In the genomic region with DNA sequence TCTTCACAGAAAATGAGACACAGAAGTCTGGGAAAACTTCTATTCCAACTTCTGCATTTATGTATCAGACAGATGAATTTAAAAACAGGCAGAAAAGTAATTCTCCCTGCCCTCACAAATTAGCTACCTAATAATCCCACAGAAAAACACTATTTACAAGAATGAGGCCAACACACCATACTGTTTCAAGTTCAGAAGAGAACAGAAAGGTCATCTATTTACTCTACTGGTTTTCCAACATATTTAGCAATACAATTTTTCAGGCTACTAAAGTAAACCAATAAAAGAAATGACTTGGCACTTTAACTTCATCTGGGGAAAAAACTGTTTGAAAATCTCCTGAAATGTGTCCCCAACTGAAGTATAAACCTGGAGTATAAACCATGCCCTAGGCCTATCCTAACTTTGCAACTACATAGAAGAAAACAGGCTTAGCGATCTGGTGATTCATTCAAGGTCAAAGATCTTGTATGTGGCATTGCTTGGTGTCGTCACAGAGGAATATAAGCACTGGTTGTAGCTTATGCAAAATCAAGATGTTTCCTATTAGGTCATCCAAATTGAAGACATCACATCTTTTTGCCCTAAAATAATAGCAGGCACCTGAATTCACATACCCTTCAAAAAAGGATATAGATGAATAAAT, we compare ENCODE assay signal across 14 cellular contexts. TPM values are rescaled to one million over a fixed set of nuclear protein-coding genes. Genes with fewer than 3 reads are reported as not detected.
A peak's percentile ranks its signal among the peaks of the same experiment; 100 is the strongest.
DNase-seq lines count a peak whose midpoint lies in the region; ATAC-seq and TF ChIP-seq lines count a peak whose summit lies in the region.
"Had no signal": no experiment of that assay in that cellular context is flagged by ENCODE, and none has a peak within 500 bp of the region (broad histone marks: within the 10 kb centered on the region; RNA-seq: fewer than 3 reads in every experiment).

No MANE protein-coding gene starts in this region.

- H3K14ac ChIP-seq in IMR-90 (replicated peaks; ENCODE audit: low read depth, low read length) = no peak overlapping the region

- peaks cover 0 to 14% of the 10 kb centered on the region in 2 experiments; a peak in 3 of 4 replicates for H3K79me1 ChIP-seq in IMR-90 (ENCODE audit: low read depth in 1 of 2, low read length in 2 of 2)

- peaks cover 13% of the 10 kb centered on the region for H3K9me3 Mint-ChIP-seq in CD8-positive, alpha-beta T cell

- ATAC-seq in CD8-positive, alpha-beta T cell = no peak
- ATAC-seq in IMR-90 (ENCODE audit: low read depth) (peak; percentile 100), GM18907 (IDR thresholded peaks at IDR 0.05; ENCODE audit: unreplicated experiment) (no peak)
- ATAC-seq: activated CD4-positive, alpha-beta T cell treated with anti-CD3 and anti-CD28 coated beads for 36 hours; T-cell had no signal

- no peak for TF ChIP-seq RAD21 in IMR-90 (IDR thresholded peaks at IDR 0.05; ENCODE audit: low read length)

- no peaks in the 10 kb centered on the region for H3K9me1 ChIP-seq in IMR-90 (ENCODE audit: insufficient read depth, low read length)

- H3K56ac ChIP-seq in IMR-90 (ENCODE audit: extremely low read depth, insufficient read depth, low read length) = no peak overlapping the region

- no peak overlapping the region for H3K4me3 Mint-ChIP-seq in CD8-positive, alpha-beta T cell
- H3K4me3 Mint-ChIP-seq: activated CD4-positive, alpha-beta T cell treated with anti-CD3 and anti-CD28 coated beads for 36 hours; CD4-positive, CD25-positive, alpha-beta regulatory T cell; central memory CD8-positive, alpha-beta T cell; T-cell had no signal

- H3K9me3 ChIP-seq in CD8-positive, alpha-beta T cell (ENCODE audit: low read length) = no peaks in the 10 kb centered on the region
- peaks cover 5% of the 10 kb centered on the region for H3K9me3 ChIP-seq in IMR-90 (ENCODE audit: control insufficient read depth, insufficient read depth, low read length)

- intact Hi-C loops in CD8-positive, alpha-beta T cell (cut with DNase I, micrococcal nuclease) = no loop called here
- intact Hi-C loops in IMR-90 (cut with micrococcal nuclease) = loop anchor here (1.0 to 5.0 kb wide), 2 partner anchors 71 to 137 kb away; no protein-coding TSS in a partner anchor

- no peaks in the 10 kb centered on the region for H3K4me1 ChIP-seq in CD8-positive, alpha-beta T cell (ENCODE audit: insufficient read depth, low read length)
- peaks cover 3% of the 10 kb centered on the region for H3K4me1 ChIP-seq in IMR-90 (ENCODE audit: control insufficient read depth, insufficient read depth, low read length)
- H3K4me1 ChIP-seq: esophagus muscularis mucosa had no signal

- CTCF ChIA-PET in CD8-positive, alpha-beta T cell (lab: Charles Lee) = no interaction called here
- CTCF ChIA-PET in IMR-90 (lab: Yijun Ruan, JAX) = no interaction called here

- H3K27ac Mint-ChIP-seq in CD8-positive, alpha-beta T cell = peak overlapping the region; percentile 55
- H3K27ac Mint-ChIP-seq: activated CD4-positive, alpha-beta T cell treated with anti-CD3 and anti-CD28 coated beads for 36 hours; T-cell had no signal

- DNase-seq in CD8-positive, alpha-beta T cell = no peak
- DNase-seq in IMR-90 (peak; percentile 96), dedifferentiated amniotic fluid mesenchymal stem cell (ENCODE audit: extremely low spot score) (peak; percentile 57), lung microvascular endothelial cell (ENCODE audit: low read depth in 2 of 2) (peak; percentile 11 to 86), NCI-H1436 treated with DMSO at 0.1 percent for 48 hours (lab: John Stamatoyannopoulos, UW) (no peak), NCI-H345 treated with DMSO at 0.1 percent for 48 hours (lab: John Stamatoyannopoulos, UW; ENCODE audit: unreplicated experiment) (no peak)
- DNase-seq in central memory CD4-positive, alpha-beta T cell = no peak
- DNase-seq: activated CD4-positive, alpha-beta T cell treated with anti-CD3 and anti-CD28 coated beads for 36 hours; CD4-positive, CD25-positive, alpha-beta regulatory T cell; retina; T-cell had no signal

- POLR2A ChIA-PET in CD8-positive, alpha-beta T cell (lab: Charles Lee) = no interaction called here
- POLR2A ChIA-PET in IMR-90 (lab: Charles Lee; ENCODE audit: unreplicated experiment) = interaction anchor here (0.6 kb wide), 1 partner anchor 14 kb away, joined by 3 read pairs; no protein-coding TSS in a partner anchor

- no peak overlapping the region for H3K4me2 ChIP-seq in IMR-90 (ENCODE audit: low read depth, low read length)

- dilution Hi-C loops in IMR-90 (cut with HindIII; ENCODE audit: low sequenced_read_pairs, unreplicated experiment) = no loop called here

- no peak for TF ChIP-seq CTCF in CD8-positive, alpha-beta T cell (IDR thresholded peaks at IDR 0.05)
- no peak for TF ChIP-seq CTCF in IMR-90 (conservative IDR thresholded peaks at IDR 0.05; ENCODE audit: low read depth, low read length)

- H2AK9ac ChIP-seq in IMR-90 (replicated peaks; ENCODE audit: low read depth, low read length, poor library complexity) = no peak overlapping the region

- peaks cover 3% of the 10 kb centered on the region; the same call in 1 of the 2 replicates for H4K20me1 ChIP-seq in IMR-90 (ENCODE audit: insufficient read depth, low read length)

- no peak overlapping the region for H2AFZ ChIP-seq in IMR-90 (replicated peaks; ENCODE audit: low read length, poor library complexity)

- no peak overlapping the region for H4K91ac ChIP-seq in IMR-90 (ENCODE audit: insufficient read depth, low read depth, low read length)

- no peak overlapping the region for H3K4me3 ChIP-seq in CD8-positive, alpha-beta T cell (ENCODE audit: low read depth, low read length)
- no peak overlapping the region for H3K4me3 ChIP-seq in IMR-90 (ENCODE audit: insufficient read depth, low read depth, low read length)
- H3K4me3 ChIP-seq: esophagus muscularis mucosa had no signal

- no TSS peak for BruUV-seq in IMR-90 (replicated peaks; lab: Mats Ljungman, UMichigan)

- H2BK20ac ChIP-seq in IMR-90 (ENCODE audit: low read depth, low read length) = no peak overlapping the region

- H3K18ac ChIP-seq in IMR-90 (ENCODE audit: low read depth, low read length) = no peak overlapping the region

- no peak for TF ChIP-seq POLR2A in IMR-90 (IDR thresholded peaks at IDR 0.05; ENCODE audit: low read depth, low read length)

- no peak overlapping the region for H3K4ac ChIP-seq in IMR-90 (ENCODE audit: low read depth, low read length)

- no peak overlapping the region for H4K5ac ChIP-seq in IMR-90 (ENCODE audit: low read depth, low read length)

- in situ Hi-C loops in IMR-90 (cut with MboI; ENCODE audit: low sequenced_read_pairs) = no loop called here

- no peak overlapping the region for H2BK15ac ChIP-seq in IMR-90 (ENCODE audit: low read depth, low read length)

- H3K36me3 Mint-ChIP-seq in CD8-positive, alpha-beta T cell = peaks cover 64% of the 10 kb centered on the region

- no peak overlapping the region for H4K8ac ChIP-seq in IMR-90 (ENCODE audit: low read depth in 2 of 2, low read length in 2 of 2)

- no peaks in the 10 kb centered on the region for H3K4me1 Mint-ChIP-seq in CD8-positive, alpha-beta T cell (ENCODE audit: low read depth)
- H3K4me1 Mint-ChIP-seq: activated CD4-positive, alpha-beta T cell treated with anti-CD3 and anti-CD28 coated beads for 36 hours; central memory CD8-positive, alpha-beta T cell; T-cell had no signal

- H3K23ac ChIP-seq in IMR-90 (ENCODE audit: low read depth, low read length) = no peak overlapping the region

- no peak overlapping the region for H3K27ac ChIP-seq in CD8-positive, alpha-beta T cell (ENCODE audit: low read depth, low read length)
- H3K27ac ChIP-seq in IMR-90 (ENCODE audit: insufficient read depth, low read length) = no peak overlapping the region
- H3K27ac ChIP-seq: esophagus muscularis mucosa had no signal

- H3K36me3 ChIP-seq in CD8-positive, alpha-beta T cell (ENCODE audit: insufficient read depth, low read length) = peaks cover 9% of the 10 kb centered on the region
- H3K36me3 ChIP-seq in IMR-90 (ENCODE audit: control insufficient read depth, insufficient read depth, low read length) = peaks cover 9% of the 10 kb centered on the region

- no peaks in the 10 kb centered on the region for H3K27me3 ChIP-seq in CD8-positive, alpha-beta T cell (ENCODE audit: insufficient read depth, low read length)
- H3K27me3 ChIP-seq in IMR-90 (ENCODE audit: control insufficient read depth, insufficient read depth, low read length) = no peaks in the 10 kb centered on the region
- H3K27me3 ChIP-seq: esophagus muscularis mucosa had no signal

- H2AK5ac ChIP-seq in IMR-90 (ENCODE audit: low read depth, low read length) = no peak overlapping the region

- H2BK120ac ChIP-seq in IMR-90 (ENCODE audit: low read depth, low read length) = no peak overlapping the region

- WGBS in IMR-90 (ENCODE audit: extremely low coverage in 2 of 2, insufficient read length in 1 of 2), 2 experiments = no CpG with 5 or more reads among the region's 2 CpGs

- no peak overlapping the region for H3K9ac ChIP-seq in IMR-90 (ENCODE audit: low read depth, low read length)

- H2BK5ac ChIP-seq in IMR-90 (ENCODE audit: low read depth, low read length, poor library complexity, severe bottlenecking) = peak overlapping the region; percentile 54

- H3K27me3 Mint-ChIP-seq in CD8-positive, alpha-beta T cell (ENCODE audit: low read depth) = no peaks in the 10 kb centered on the region
- H3K27me3 Mint-ChIP-seq: activated CD4-positive, alpha-beta T cell treated with anti-CD3 and anti-CD28 coated beads for 36 hours; CD4-positive, CD25-positive, alpha-beta regulatory T cell; central memory CD8-positive, alpha-beta T cell; T-cell had no signal

TF ChIP-seq in IMR-90, 13 proteins besides CTCF, POLR2A, EP300 and RAD21 (continues in another document):
- peak; percentile 38; the same call in 1 of the 2 replicates for TF ChIP-seq BHLHE40 (IDR thresholded peaks at IDR 0.05; ENCODE audit: low read depth, low read length)
- peak; percentile 53; the same call in 1 of the 2 replicates for TF ChIP-seq NFE2L2 (IDR thresholded peaks at IDR 0.05; ENCODE audit: low read depth, low read length)
- TF ChIP-seq MAFK (IDR thresholded peaks at IDR 0.05; ENCODE audit: low read depth, low read length) = no peak
- no peak for TF ChIP-seq RFX5 (IDR thresholded peaks at IDR 0.05; ENCODE audit: low read depth, low read length)
- no peak for TF ChIP-seq SMC3 (IDR thresholded peaks at IDR 0.05; ENCODE audit: low read depth, low read length)
- no peak for TF ChIP-seq RCOR1 (IDR thresholded peaks at IDR 0.05; ENCODE audit: insufficient replicate concordance, low read length)
- peak; percentile 73; the same call in 1 of the 2 replicates for TF ChIP-seq FOS (IDR thresholded peaks at IDR 0.05; ENCODE audit: low read depth, low read length)

RNA-seq across cellular contexts. Expression of a gene that starts 20.1 kb away (rescaled TPM):
- 10 to 100 TPM in 1 of 2 experiments, 1 to 10 TPM in 1; 9.5 to 10.7 TPM for total RNA-seq in CD8-positive, alpha-beta T cell
- total RNA-seq in IMR-90 (2012; rRNA removed) = 57.9 and 78.6 TPM in 2 replicates
- polyA plus RNA-seq in IMR-90 (2012; rRNA removed) = 65.3 and 71.1 TPM in 2 replicates
- polyA plus RNA-seq in IMR-90 (2012; cell fraction: cytosol; rRNA removed) = 69.8 and 135 TPM in 2 replicates
- 30.9 and 44.7 TPM in 2 replicates for polyA plus RNA-seq in IMR-90 (2012; cell fraction: nucleus; rRNA removed; ENCODE audit: low replicate concordance)
- 82.8 and 102 TPM in 2 replicates for total RNA-seq in lung microvascular endothelial cell

Comparison
In these comparisons a context has a peak if more than half of its experiments do, and no peak if none do; other contexts are left out.
1. DNase-seq: peak in IMR-90 (single experiment), dedifferentiated amniotic fluid mesenchymal stem cell (single experiment) and lung microvascular endothelial cell (2 of 2); none in CD8-positive, alpha-beta T cell (0 of 7), NCI-H1436 treated with DMSO at 0.1 percent for 48 hours (single experiment), central memory CD4-positive, alpha-beta T cell (single experiment) and NCI-H345 treated with DMSO at 0.1 percent for 48 hours (single experiment).